In the genomic region with DNA sequence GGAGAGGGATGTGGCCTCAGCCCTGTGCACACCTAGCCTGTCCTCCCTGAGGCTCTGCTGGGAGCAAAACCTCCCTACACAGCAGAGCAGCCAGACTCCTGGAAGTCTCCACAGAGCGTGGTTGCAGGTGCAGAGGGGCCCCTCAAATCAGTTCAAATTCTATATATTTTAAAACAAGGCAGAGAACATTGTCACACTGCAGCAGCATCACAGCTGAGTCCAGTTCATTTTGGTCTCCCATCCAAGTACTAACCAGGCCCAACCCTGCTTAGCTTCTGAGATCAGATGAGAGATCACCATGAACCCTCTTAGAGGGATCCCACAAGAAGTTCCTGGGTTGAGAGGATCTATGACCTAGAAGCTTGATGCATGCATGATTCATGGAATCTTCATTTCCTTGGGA, we compare ENCODE assay signal across 1 cellular context.
TF ChIP-seq lines count a peak whose summit lies in the region.

No MANE protein-coding gene starts in this region.

TF ChIP-seq in K562, 482 proteins besides CTCF, POLR2A, EP300 and RAD21 (continued from another document):
- no peak for TF ChIP-seq PRPF4 (IDR thresholded peaks at IDR 0.05; ENCODE audit: insufficient read depth, low read depth, low read length, poor library complexity, severe bottlenecking)
- TF ChIP-seq, protein P1, sequence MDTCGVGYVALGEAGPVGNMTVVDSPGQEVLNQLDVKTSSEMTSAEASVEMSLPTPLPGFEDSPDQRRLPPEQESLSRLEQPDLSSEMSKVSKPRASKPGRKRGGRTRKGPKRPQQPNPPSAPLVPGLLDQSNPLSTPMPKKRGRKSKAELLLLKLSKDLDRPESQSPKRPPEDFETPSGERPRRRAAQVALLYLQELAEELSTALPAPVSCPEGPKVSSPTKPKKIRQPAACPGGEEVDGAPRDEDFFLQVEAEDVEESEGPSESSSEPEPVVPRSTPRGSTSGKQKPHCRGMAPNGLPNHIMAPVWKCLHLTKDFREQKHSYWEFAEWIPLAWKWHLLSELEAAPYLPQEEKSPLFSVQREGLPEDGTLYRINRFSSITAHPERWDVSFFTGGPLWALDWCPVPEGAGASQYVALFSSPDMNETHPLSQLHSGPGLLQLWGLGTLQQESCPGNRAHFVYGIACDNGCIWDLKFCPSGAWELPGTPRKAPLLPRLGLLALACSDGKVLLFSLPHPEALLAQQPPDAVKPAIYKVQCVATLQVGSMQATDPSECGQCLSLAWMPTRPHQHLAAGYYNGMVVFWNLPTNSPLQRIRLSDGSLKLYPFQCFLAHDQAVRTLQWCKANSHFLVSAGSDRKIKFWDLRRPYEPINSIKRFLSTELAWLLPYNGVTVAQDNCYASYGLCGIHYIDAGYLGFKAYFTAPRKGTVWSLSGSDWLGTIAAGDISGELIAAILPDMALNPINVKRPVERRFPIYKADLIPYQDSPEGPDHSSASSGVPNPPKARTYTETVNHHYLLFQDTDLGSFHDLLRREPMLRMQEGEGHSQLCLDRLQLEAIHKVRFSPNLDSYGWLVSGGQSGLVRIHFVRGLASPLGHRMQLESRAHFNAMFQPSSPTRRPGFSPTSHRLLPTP (IDR thresholded peaks at IDR 0.05; ENCODE audit: borderline replicate concordance, extremely low read depth, insufficient read length): peak; percentile 53
TF ChIP-seq in K562: peak in this region for 3.
